Comparison of ENCODE assay signal across 20 cellular contexts in the genomic region with DNA sequence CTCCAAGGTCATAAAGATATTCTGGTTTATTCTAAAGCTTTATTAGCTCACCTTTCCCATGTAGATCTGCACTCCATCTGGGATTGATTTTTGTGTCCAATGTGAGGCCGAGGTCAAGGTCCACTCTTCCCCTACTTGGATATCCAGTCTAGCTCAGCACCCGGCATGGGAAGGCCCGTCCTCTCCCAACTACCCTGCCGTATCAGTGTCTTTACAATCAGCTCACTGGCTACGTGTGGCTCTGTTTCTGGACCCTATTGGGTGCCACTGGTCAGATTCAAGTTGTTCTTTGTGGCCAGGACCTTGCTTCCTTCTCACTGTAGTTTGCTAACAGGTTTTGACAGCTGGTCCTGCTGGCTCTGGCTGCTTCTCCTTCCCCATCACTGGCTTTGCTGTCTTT.
"Had no signal": no experiment of that assay in that cellular context is flagged by ENCODE, and none has a peak within 500 bp of the region (broad histone marks: within the 10 kb centered on the region; RNA-seq: fewer than 3 reads in every experiment).

No MANE protein-coding gene starts in this region.

- H3K4me1 ChIP-seq: foreskin keratinocyte, pancreas had no signal

- H3K4me3 ChIP-seq: pancreas, smooth muscle cell, thyroid gland had no signal

- H3K9me3 ChIP-seq: pancreas, thyroid gland had no signal

- ATAC-seq: activated CD4-positive, alpha-beta T cell treated with anti-CD3 and anti-CD28 coated beads for 36 hours; foreskin keratinocyte; left ventricle myocardium superior; sciatic nerve; WTC11 had no signal

- H3K27me3 ChIP-seq: foreskin keratinocyte, pancreas, thyroid gland had no signal

- H3K27me3 Mint-ChIP-seq: activated CD4-positive, alpha-beta T cell treated with anti-CD3 and anti-CD28 coated beads for 36 hours; activated naive CD4-positive, alpha-beta T cell treated with anti-CD3 and anti-CD28 coated beads, Interleukin-2, amount 10 ng/mL, durations not matched to agents 7 days and 5 days; dendritic cell treated with granulocyte-macrophage colony-stimulating factor and Interleukin-4, amounts not matched to agents 40 ng/mL and 50 ng/mL, for 4 days had no signal

- H3K27ac ChIP-seq: foreskin keratinocyte, pancreas, thyroid gland had no signal

- H3K36me3 ChIP-seq: thyroid gland had no signal

- H3K36me3 Mint-ChIP-seq: activated naive CD4-positive, alpha-beta T cell treated with anti-CD3 and anti-CD28 coated beads, Interleukin-2, amount 10 ng/mL, durations not matched to agents 7 days and 5 days had no signal

- H3K27ac Mint-ChIP-seq: activated CD4-positive, alpha-beta T cell treated with anti-CD3 and anti-CD28 coated beads for 36 hours; activated naive CD4-positive, alpha-beta T cell treated with anti-CD3 and anti-CD28 coated beads, Interleukin-2, amount 10 ng/mL, durations not matched to agents 7 days and 5 days; dendritic cell treated with granulocyte-macrophage colony-stimulating factor and Interleukin-4, amounts not matched to agents 40 ng/mL and 50 ng/mL, for 4 days; nephron progenitor cell; WTC11 had no signal

- DNase-seq: activated CD4-positive, alpha-beta T cell treated with anti-CD3 and anti-CD28 coated beads for 36 hours; activated CD4-positive, alpha-beta T cell treated with anti-CD3 and anti-CD28 coated beads, Interleukin-2, amount 50 U/mL, for 4 hours; activated effector memory CD4-positive, alpha-beta T cell treated with anti-CD3 and anti-CD28 coated beads, Interleukin-2, amount 50 U/mL, for 16 hours; activated naive CD4-positive, alpha-beta T cell treated with anti-CD3 and anti-CD28 coated beads, Interleukin-2, amount 10 ng/mL, durations not matched to agents 7 days and 5 days; amygdala; effector CD4-positive, alpha-beta T cell; foreskin keratinocyte; hippocampal formation; left ventricle myocardium superior; mesenchymal stem cell; nephron progenitor cell; stimulated activated CD4-positive, alpha-beta T cell treated with anti-CD3 and anti-CD28 coated beads, Interleukin-2, amount 100 ng/mL, for 48 hours; stimulated activated naive CD4-positive, alpha-beta T cell; T-helper 9 cell; thyroid gland had no signal

- H3K4me1 Mint-ChIP-seq: activated CD4-positive, alpha-beta T cell treated with anti-CD3 and anti-CD28 coated beads for 36 hours; activated naive CD4-positive, alpha-beta T cell treated with anti-CD3 and anti-CD28 coated beads, Interleukin-2, amount 10 ng/mL, durations not matched to agents 7 days and 5 days; nephron progenitor cell; WTC11 had no signal

- H3K9me3 Mint-ChIP-seq: activated naive CD4-positive, alpha-beta T cell treated with anti-CD3 and anti-CD28 coated beads, Interleukin-2, amount 10 ng/mL, durations not matched to agents 7 days and 5 days; dendritic cell treated with granulocyte-macrophage colony-stimulating factor and Interleukin-4, amounts not matched to agents 40 ng/mL and 50 ng/mL, for 4 days; WTC11 had no signal

- H3K4me3 Mint-ChIP-seq: activated CD4-positive, alpha-beta T cell treated with anti-CD3 and anti-CD28 coated beads for 36 hours; activated naive CD4-positive, alpha-beta T cell treated with anti-CD3 and anti-CD28 coated beads, Interleukin-2, amount 10 ng/mL, durations not matched to agents 7 days and 5 days; dendritic cell treated with granulocyte-macrophage colony-stimulating factor and Interleukin-4, amounts not matched to agents 40 ng/mL and 50 ng/mL, for 4 days; nephron progenitor cell; WTC11 had no signal
